21 cellular contexts compared by ENCODE assay signal in genomic region chr9:129095908-129096307, GRCh38.
"Had no signal": no experiment of that assay in that cellular context is flagged by ENCODE, and none has a peak within 500 bp of the region (broad histone marks: within the 10 kb centered on the region; RNA-seq: fewer than 3 reads in every experiment).

No MANE protein-coding gene starts in this region.

- H3K27me3 ChIP-seq: colonic mucosa, esophagus squamous epithelium, gastrocnemius medialis, heart right ventricle, left lung had no signal

- H3K36me3 ChIP-seq: colonic mucosa had no signal

- H3K9me3 ChIP-seq: colonic mucosa, esophagus squamous epithelium, gastrocnemius medialis, heart right ventricle, left lung, lower lobe of right lung had no signal

- H3K27ac ChIP-seq: colonic mucosa, epithelial cell of prostate, esophagus squamous epithelium, heart right ventricle, left lung, lower lobe of right lung had no signal

- H3K4me1 ChIP-seq: colonic mucosa, left lung, lower lobe of right lung had no signal

- ATAC-seq: effector memory CD8-positive, alpha-beta T cell; esophagus mucosa; gastrocnemius medialis; left lung; naive thymus-derived CD4-positive, alpha-beta T cell had no signal

- DNase-seq: colonic mucosa; cortex of kidney; effector CD8-positive, alpha-beta T cell; effector memory CD8-positive, alpha-beta T cell; endodermal cell; erythroblast; esophagus squamous epithelium; foreskin fibroblast; foreskin melanocyte; gastrocnemius medialis; heart right ventricle; hippocampal formation; left cardiac atrium; left lung; left ventricle myocardium superior; lower lobe of right lung; mesenchymal stem cell; midbrain; naive thymus-derived CD4-positive, alpha-beta T cell had no signal

- H3K4me3 ChIP-seq: colonic mucosa, esophagus squamous epithelium, gastrocnemius medialis, heart right ventricle, left lung, lower lobe of right lung had no signal
